ENCODE assay signal across 19 cellular contexts in genomic region chr6:9830808-9831207, GRCh38.
DNase-seq lines count a peak whose midpoint lies in the region; ATAC-seq, FAIRE-seq and TF ChIP-seq lines count a peak whose summit lies in the region.
"Had no signal": no experiment of that assay in that cellular context is flagged by ENCODE, and none has a peak within 500 bp of the region (broad histone marks: within the 10 kb centered on the region; RNA-seq: fewer than 3 reads in every experiment).

No MANE protein-coding gene starts in this region.

- intact Hi-C loops in HepG2 (cut with micrococcal nuclease; ENCODE audit: unreplicated experiment) = no loop called here
- intact Hi-C loops in right lobe of liver (cut with DNase I) = no loop called here

- no peak for FAIRE-seq in HepG2 (lab: Jason Lieb, UNC)
- FAIRE-seq: HTR-8/SVneo had no signal

- no peak overlapping the region for H3K27ac ChIP-seq in HepG2 (ENCODE audit: extremely low read length, insufficient read depth, low read length)
- no peak overlapping the region for H3K27ac ChIP-seq in right lobe of liver
- H3K27ac ChIP-seq: BLaER1 treated with 17β-estradiol and CSF1 and Interleukin-3, amounts not matched to agents 10 nM and 100 nM; HL-60 had no signal

- POLR2A ChIA-PET in HepG2 (lab: Yijun Ruan, JAX) = no interaction called here

- no peaks in the 10 kb centered on the region for H3K79me2 ChIP-seq in HepG2 (ENCODE audit: insufficient read depth, low read length)

- no TSS peak for BruUV-seq in HepG2 (replicated peaks; lab: Mats Ljungman, UMichigan)

- no peak overlapping the region for H3K4me3 ChIP-seq in HepG2 (replicated peaks in 1 of 3; ENCODE audit: insufficient read depth in 1 of 3, low read depth in 2 of 3, low read length in 3 of 3)
- H3K4me3 ChIP-seq in right lobe of liver = no peak overlapping the region
- no peak overlapping the region for H3K4me3 ChIP-seq in fibroblast of villous mesenchyme (ENCODE audit: low read depth, low read length)
- H3K4me3 ChIP-seq: BLaER1 treated with 17β-estradiol and CSF1 and Interleukin-3, amounts not matched to agents 10 nM and 100 nM had no signal

- no peaks in the 10 kb centered on the region for H4K20me1 ChIP-seq in HepG2 (ENCODE audit: insufficient read depth, low read length)
- H4K20me1 ChIP-seq: BLaER1 treated with 17β-estradiol and CSF1 and Interleukin-3, amounts not matched to agents 10 nM and 100 nM had no signal

- CTCF ChIA-PET in HepG2 (lab: Yijun Ruan, JAX; ENCODE audit: low intra/inter-chr PET ratio, low total read pairs) = no interaction called here

- WGBS in HepG2 (ENCODE audit: low lambda C conversion rate) = 39% methylated on average over 2 of the region's 2 CpGs
- WGBS in right lobe of liver (ENCODE audit: insufficient coverage, low coverage, low lambda C conversion rate, missing lambda C conversion rate) = 61% methylated on average over 2 of the region's 2 CpGs

- no peak for TF ChIP-seq RAD21 in HepG2 (CRISPR knock-in tag; IDR thresholded peaks at IDR 0.05)

- H3K9me3 ChIP-seq in HepG2 (ENCODE audit: low read length) (peaks cover 60% of the 10 kb centered on the region), right lobe of liver (no peaks in the 10 kb centered on the region)

- TF ChIP-seq CTCF in HepG2 (CRISPR knock-in tag; IDR thresholded peaks at IDR 0.05) (no peak), right lobe of liver (IDR thresholded peaks at IDR 0.05) (no peak), fibroblast of villous mesenchyme (IDR thresholded peaks at IDR 0.05; ENCODE audit: insufficient read depth, low read depth, low read length) (no peak)

- no peak overlapping the region for H2AFZ ChIP-seq in HepG2 (ENCODE audit: low read length)

- no peak for ATAC-seq in HepG2
- no peak for ATAC-seq in right lobe of liver
- ATAC-seq: CD8-positive, alpha-beta T cell; HCT116 had no signal

- no peak for DNase-seq in HepG2 (ENCODE audit: low spot score)
- no peak for DNase-seq in right lobe of liver
- peak; percentile 8 for DNase-seq in amniotic epithelial cell (ENCODE audit: low read depth)
- DNase-seq in fibroblast of villous mesenchyme (ENCODE audit: low read depth) = peak; percentile 40
- no peak for DNase-seq in HPDE6-E6E7 (ENCODE audit: extremely low spot score)
- DNase-seq in stimulated activated CD4-positive, alpha-beta T cell treated with anti-CD3 and anti-CD28 coated beads, Interleukin-1b, Interleukin-23, amount 100 ng/mL, for 48 hours = no peak
- DNase-seq in activated CD4-positive, alpha-beta T cell treated with anti-CD3 and anti-CD28 coated beads for 4 hours = no peak
- DNase-seq: 8988T; Calu3; CD8-positive, alpha-beta T cell; DMS79 treated with DMSO at 0.1 percent for 48 hours; GF-D8; GOT3; H7; HFFc6 had no signal

- H3K27me3 ChIP-seq in HepG2 (ENCODE audit: control insufficient read depth in 1 of 2, insufficient read depth in 2 of 2, low read length in 2 of 2) = no peaks in the 10 kb centered on the region
- no peaks in the 10 kb centered on the region for H3K27me3 ChIP-seq in right lobe of liver
- H3K27me3 ChIP-seq: BLaER1 treated with 17β-estradiol and CSF1 and Interleukin-3, amounts not matched to agents 10 nM and 100 nM had no signal

- H3K36me3 ChIP-seq in HepG2 (replicated peaks in 1 of 2; ENCODE audit: control insufficient read depth in 1 of 2, insufficient read depth in 2 of 2, low read length in 2 of 2) (no peaks in the 10 kb centered on the region), right lobe of liver (no peaks in the 10 kb centered on the region)
- H3K36me3 ChIP-seq: BLaER1 treated with 17β-estradiol and CSF1 and Interleukin-3, amounts not matched to agents 10 nM and 100 nM had no signal

- in situ Hi-C loops in HepG2 (cut with HindIII; ENCODE audit: extremely low pct_ligation_motif_present, low pct_unique_long_range_greater_than_20kb) = no loop called here

- no peak overlapping the region for H3K4me2 ChIP-seq in HepG2 (ENCODE audit: low read depth, low read length)
- H3K4me2 ChIP-seq: BLaER1 treated with 17β-estradiol and CSF1 and Interleukin-3, amounts not matched to agents 10 nM and 100 nM had no signal

- no peaks in the 10 kb centered on the region for H3K4me1 ChIP-seq in HepG2 (ENCODE audit: insufficient read depth, low read length)
- peaks cover 0 to 12% (median 3%) of the 10 kb centered on the region in 4 donors for H3K4me1 ChIP-seq in right lobe of liver
- H3K4me1 ChIP-seq: BLaER1 treated with 17β-estradiol and CSF1 and Interleukin-3, amounts not matched to agents 10 nM and 100 nM had no signal

- TF ChIP-seq EP300 in HepG2 (IDR thresholded peaks at IDR 0.05; ENCODE audit: low read depth in 2 of 2, low read length in 2 of 2) = no peak
- TF ChIP-seq EP300 in HepG2 (CRISPR knock-in tag; IDR thresholded peaks at IDR 0.05; ENCODE audit: borderline replicate concordance) = no peak

- no peak overlapping the region for H3K9ac ChIP-seq in HepG2 (ENCODE audit: insufficient read depth, low read depth, low read length)
- H3K9ac ChIP-seq: BLaER1 treated with 17β-estradiol and CSF1 and Interleukin-3, amounts not matched to agents 10 nM and 100 nM had no signal

- TF ChIP-seq POLR2A in HepG2 (IDR thresholded peaks at IDR 0.05; ENCODE audit: insufficient read depth in 1 of 2, low read depth in 2 of 2, low read length in 2 of 2) = no peak
- TF ChIP-seq POLR2A in right lobe of liver (IDR thresholded peaks at IDR 0.05) = no peak

TF ChIP-seq in HepG2, 621 proteins besides CTCF, POLR2A, EP300 and RAD21:
- TF ChIP-seq YEATS4 (CRISPR knock-in tag; IDR thresholded peaks at IDR 0.05; ENCODE audit: borderline replicate concordance) (no peak), ZMAT3 (CRISPR knock-in tag; conservative IDR thresholded peaks at IDR 0.05) (no peak), ATF7 (IDR thresholded peaks at IDR 0.05) (0 out of 2 replicates have a peak, but pooled peaks have one; percentile 29), ATF7 (CRISPR knock-in tag; IDR thresholded peaks at IDR 0.05) (no peak)

Comparison
In these comparisons a context has a peak if more than half of its experiments do, and no peak if none do; other contexts are left out.
1. DNase-seq: peak in amniotic epithelial cell (single experiment) and fibroblast of villous mesenchyme (single experiment); none in HepG2 (single experiment), right lobe of liver (0 of 3), HPDE6-E6E7 (single experiment), stimulated activated CD4-positive, alpha-beta T cell treated with anti-CD3 and anti-CD28 coated beads, Interleukin-1b, Interleukin-23, amount 100 ng/mL, for 48 hours (single experiment) and activated CD4-positive, alpha-beta T cell treated with anti-CD3 and anti-CD28 coated beads for 4 hours (0 of 2).